8 cellular contexts compared by ENCODE assay signal in genomic region chr18:7272268-7273049, GRCh38. TPM values are rescaled to one million over a fixed set of nuclear protein-coding genes. Genes with fewer than 3 reads are reported as not detected.
DNase-seq lines count a peak whose midpoint lies in the region; ATAC-seq, FAIRE-seq and TF ChIP-seq lines count a peak whose summit lies in the region.

No MANE protein-coding gene starts in this region.

- H3K27ac ChIP-seq in esophagus squamous epithelium: peak overlapping the region; percentile 35 to 83 (median 71)

- peak; percentile 53 for TF ChIP-seq CTCF in HFF-Myc (IDR thresholded peaks at IDR 0.05; ENCODE audit: low read depth, low read length, missing control alignments)
- peak in 5 of 6 experiments; percentile 20 to 44 (median 37) for TF ChIP-seq CTCF in esophagus squamous epithelium (IDR thresholded peaks at IDR 0.05)

- ATAC-seq in HG02763 (IDR thresholded peaks at IDR 0.05; ENCODE audit: unreplicated experiment): no peak

- H3K4me1 ChIP-seq in esophagus squamous epithelium: peaks cover 7 to 22% (median 7%) of the 10 kb centered on the region in 3 donors

- intact Hi-C loops in esophagus squamous epithelium (cut with DNase I): loop anchor here (2.0 to 10.0 kb wide), 3 partner anchors 294 to 1120 kb away; partner anchors contain the start of gene PTPRM

- 7 to 15% methylated on average over 13 to 23 of the region's 25 CpGs for WGBS in esophagus squamous epithelium, 2 donors

- TF ChIP-seq POLR2A in esophagus squamous epithelium (IDR thresholded peaks at IDR 0.05): no peak

- H3K4me3 ChIP-seq in HFF-Myc (replicated peaks; ENCODE audit: low read depth, low read length) (no peak overlapping the region), esophagus squamous epithelium (peak overlapping the region in 3 of 4 donors; percentile 3 to 51 (median 15))

- H3K27me3 ChIP-seq in esophagus squamous epithelium: no peaks in the 10 kb centered on the region

- no peak for FAIRE-seq in RCC 7860 (lab: Jason Lieb, UNC)

- peak; percentile 34 for DNase-seq in A172 (ENCODE audit: low spot score)
- peak; percentile 31 for DNase-seq in HFF-Myc (ENCODE audit: extremely low read depth, low read depth)
- peak; percentile 14 for DNase-seq in RCC 7860 (ENCODE audit: low spot score)
- no peak for DNase-seq in esophagus squamous epithelium (lab: John Stamatoyannopoulos, UW)
- peak; percentile 75 for DNase-seq in mucosa of gallbladder (ENCODE audit: low spot score)
- DNase-seq in SIG-M5 (lab: John Stamatoyannopoulos, UW): no peak
- no peak for DNase-seq in activated CD4-positive, CD25-positive, alpha-beta regulatory T cell treated with anti-CD3 and anti-CD28 coated beads, Interleukin-2, amount 50 U/mL, for 72 hours

- H3K36me3 ChIP-seq in esophagus squamous epithelium: no peaks in the 10 kb centered on the region

- no peaks in the 10 kb centered on the region for H3K9me3 ChIP-seq in esophagus squamous epithelium

RNA-seq across cellular contexts. Expression of gene LRRC30, which starts 41.6 kb away (rescaled TPM):
- total RNA-seq in A172 (2014; rRNA removed; shearing (Covaris generic)): not detected in 2 replicates
- total RNA-seq in esophagus squamous epithelium (not detected), mucosa of gallbladder (not detected)

Comparison
In these comparisons a context has a peak if more than half of its experiments do, and no peak if none do; other contexts are left out.
1. DNase-seq: peak in A172 (single experiment), HFF-Myc (single experiment), RCC 7860 (single experiment) and mucosa of gallbladder (single experiment); none in esophagus squamous epithelium (single experiment), SIG-M5 (single experiment) and activated CD4-positive, CD25-positive, alpha-beta regulatory T cell treated with anti-CD3 and anti-CD28 coated beads, Interleukin-2, amount 50 U/mL, for 72 hours (single experiment).